Comparison of ENCODE assay signal across 11 cellular contexts in genomic region chr13:99548448-99548847, GRCh38. TPM values are rescaled to one million over a fixed set of nuclear protein-coding genes. Genes with fewer than 3 reads are reported as not detected.
DNase-seq lines count a peak whose midpoint lies in the region; ATAC-seq and TF ChIP-seq lines count a peak whose summit lies in the region.
"Had no signal": no experiment of that assay in that cellular context is flagged by ENCODE, and none has a peak within 500 bp of the region (broad histone marks: within the 10 kb centered on the region; RNA-seq: fewer than 3 reads in every experiment).

No MANE protein-coding gene starts in this region.

- H3K4me3 ChIP-seq in CD4-positive, alpha-beta memory T cell (ENCODE audit: low read length in 2 of 2): no peak overlapping the region
- H3K4me3 ChIP-seq in sigmoid colon (no peak overlapping the region), vagina (no peak overlapping the region)
- H3K4me3 ChIP-seq: SJCRH30 had no signal

- peaks cover 60 to 80% of the 10 kb centered on the region in 2 donors for H3K36me3 Mint-ChIP-seq in CD4-positive, alpha-beta memory T cell

- TF ChIP-seq POLR2A in sigmoid colon (IDR thresholded peaks at IDR 0.05) (no peak), vagina (IDR thresholded peaks at IDR 0.05) (no peak)

- peaks cover 21 to 51% (median 32%) of the 10 kb centered on the region in 4 donors for H3K4me1 Mint-ChIP-seq in CD4-positive, alpha-beta memory T cell
- H3K4me1 Mint-ChIP-seq: neural crest cell had no signal

- DNase-seq in CD4-positive, alpha-beta memory T cell: no peak
- DNase-seq in SIG-M5 treated with dmso at 0.1 percent for 504 hours (lab: John Stamatoyannopoulos, UW; ENCODE audit: unreplicated experiment): peak; percentile 78
- DNase-seq in NCI-H510A treated with DMSO at 0.1 percent for 48 hours (lab: John Stamatoyannopoulos, UW): no peak
- no peak for DNase-seq in sigmoid colon
- no peak for DNase-seq in vagina (ENCODE audit: extremely low spot score in 2 of 2)
- DNase-seq: SJCRH30 had no signal

- H3K4me3 Mint-ChIP-seq in CD4-positive, alpha-beta memory T cell: peak overlapping the region in 6 of 8 donors; percentile 11 to 79 (median 28)
- H3K4me3 Mint-ChIP-seq: activated naive CD8-positive, alpha-beta T cell; neural crest cell had no signal

- no peak for TF ChIP-seq EP300 in sigmoid colon (IDR thresholded peaks at IDR 0.05)

- WGBS in sigmoid colon, 2 donors: 73 to 75% methylated on average over 4 of the region's 4 CpGs

- H3K4me1 ChIP-seq in CD4-positive, alpha-beta memory T cell (ENCODE audit: insufficient read depth, low read length): peaks cover 36% of the 10 kb centered on the region
- no peaks in the 10 kb centered on the region for H3K4me1 ChIP-seq in sigmoid colon
- H3K4me1 ChIP-seq in vagina: no peaks in the 10 kb centered on the region
- H3K4me1 ChIP-seq: SJCRH30 had no signal

- peaks cover 52% of the 10 kb centered on the region for H3K36me3 ChIP-seq in CD4-positive, alpha-beta memory T cell (ENCODE audit: insufficient read depth, low read length)
- H3K36me3 ChIP-seq in sigmoid colon: peaks cover 6 to 95% (median 39%) of the 10 kb centered on the region in 4 donors
- peaks cover 0 to 85% of the 10 kb centered on the region in 2 donors for H3K36me3 ChIP-seq in vagina

- no peaks in the 10 kb centered on the region for H3K9me3 Mint-ChIP-seq in CD4-positive, alpha-beta memory T cell
- H3K9me3 Mint-ChIP-seq: neural crest cell had no signal

- H3K9me3 ChIP-seq in CD4-positive, alpha-beta memory T cell (ENCODE audit: control insufficient read depth in 1 of 2, low read length in 2 of 2): no peaks in the 10 kb centered on the region
- no peaks in the 10 kb centered on the region for H3K9me3 ChIP-seq in sigmoid colon
- no peaks in the 10 kb centered on the region for H3K9me3 ChIP-seq in vagina
- H3K9me3 ChIP-seq: SJCRH30 had no signal

- H3K27ac ChIP-seq in CD4-positive, alpha-beta memory T cell (ENCODE audit: low read depth, low read length): no peak overlapping the region
- no peak overlapping the region for H3K27ac ChIP-seq in sigmoid colon
- H3K27ac ChIP-seq in vagina: no peak overlapping the region
- H3K27ac ChIP-seq: SJCRH30 had no signal

- CTCF ChIA-PET in CD4-positive, alpha-beta memory T cell (lab: Charles Lee; ENCODE audit: partially characterized antibody): no interaction called here

- ATAC-seq in GM19351 (IDR thresholded peaks at IDR 0.05; ENCODE audit: unreplicated experiment) (peak; percentile 78), HG03060 (IDR thresholded peaks at IDR 0.05; ENCODE audit: low read depth, unreplicated experiment) (peak; percentile 42), SK-N-SH treated with all-trans-retinoic acid at 6 μM for 48 hours (no peak)

- H3K27ac Mint-ChIP-seq in CD4-positive, alpha-beta memory T cell: peak overlapping the region; percentile 16 to 93 (median 81)
- H3K27ac Mint-ChIP-seq: activated naive CD8-positive, alpha-beta T cell had no signal

- H3K27me3 Mint-ChIP-seq in CD4-positive, alpha-beta memory T cell: no peaks in the 10 kb centered on the region
- H3K27me3 Mint-ChIP-seq: activated naive CD8-positive, alpha-beta T cell had no signal

- POLR2A ChIA-PET in CD4-positive, alpha-beta memory T cell (lab: Charles Lee; ENCODE audit: partially characterized antibody): no interaction called here

- no peak for TF ChIP-seq CTCF in sigmoid colon (IDR thresholded peaks at IDR 0.05)
- TF ChIP-seq CTCF in vagina (IDR thresholded peaks at IDR 0.05): no peak

- intact Hi-C loops in CD4-positive, alpha-beta memory T cell (cut with micrococcal nuclease): loop anchor here (10.0 kb wide), 1 partner anchor 1576 kb away; no protein-coding TSS in a partner anchor
- intact Hi-C loops in sigmoid colon (cut with DNase I) (no loop called here), vagina (cut with DNase I) (no loop called here)

- H3K27me3 ChIP-seq in CD4-positive, alpha-beta memory T cell (ENCODE audit: insufficient read depth, low read length): no peaks in the 10 kb centered on the region
- no peaks in the 10 kb centered on the region for H3K27me3 ChIP-seq in sigmoid colon
- no peaks in the 10 kb centered on the region for H3K27me3 ChIP-seq in vagina
- H3K27me3 ChIP-seq: SJCRH30 had no signal

TF ChIP-seq in SK-N-SH treated with all-trans-retinoic acid at 6 μM for 48 hours, 23 proteins besides CTCF, POLR2A, EP300 and RAD21:
- TF ChIP-seq CSRNP3 (CRISPR knock-in tag; IDR thresholded peaks at IDR 0.05): no peak

RNA-seq across cellular contexts. Expression of gene TM9SF2, which starts 47.2 kb away (rescaled TPM):
- total RNA-seq in CD4-positive, alpha-beta memory T cell: 10 to 100 TPM; 60.0 to 64.2 TPM
- 100 to 1,000 TPM; 102 to 126 TPM for polyA plus RNA-seq in CD4-positive, alpha-beta memory T cell
- total RNA-seq in sigmoid colon: 10 to 100 TPM; 60.9 to 75.3 (median 64.5) TPM
- 100 to 1,000 TPM in 1 of 3 donors, 10 to 100 TPM in 2; 21.6 to 110 (median 42.1) TPM for polyA plus RNA-seq in sigmoid colon
- 59.2 TPM for total RNA-seq in vagina

RNA-seq across cellular contexts. Expression of gene CLYBL, which starts 58.0 kb away (rescaled TPM):
- total RNA-seq in CD4-positive, alpha-beta memory T cell: 10 to 100 TPM in 1 of 2 experiments, 1 to 10 TPM in 1; 9.8 to 10.1 TPM
- polyA plus RNA-seq in CD4-positive, alpha-beta memory T cell: 10 to 100 TPM; 17.3 to 24.8 TPM
- 1 to 10 TPM; 3.6 to 9.7 (median 4.2) TPM for total RNA-seq in sigmoid colon
- polyA plus RNA-seq in sigmoid colon: 10 to 100 TPM in 2 of 3 donors, 1 to 10 TPM in 1; 9.9 to 31.2 (median 10.2) TPM
- total RNA-seq in vagina: 8.8 TPM
